13 cellular contexts compared by ENCODE assay signal in genomic region chr1:117655220-117655577, GRCh38. TPM values are rescaled to one million over a fixed set of nuclear protein-coding genes. Genes with fewer than 3 reads are reported as not detected.
DNase-seq lines count a peak whose midpoint lies in the region; ATAC-seq and TF ChIP-seq lines count a peak whose summit lies in the region.
"Had no signal": no experiment of that assay in that cellular context is flagged by ENCODE, and none has a peak within 500 bp of the region (broad histone marks: within the 10 kb centered on the region; RNA-seq: fewer than 3 reads in every experiment).

No MANE protein-coding gene starts in this region.

- no peak for TF ChIP-seq CTCF in CD4-positive, alpha-beta T cell (IDR thresholded peaks at IDR 0.05)

- no peaks in the 10 kb centered on the region for H3K9me3 ChIP-seq in CD4-positive, alpha-beta T cell (ENCODE audit: control insufficient read depth, low read length)

- DNase-seq in CD4-positive, alpha-beta T cell = no peak
- DNase-seq in activated CD4-positive, alpha-beta memory T cell treated with anti-CD3 and anti-CD28 coated beads for 36 hours = no peak
- DNase-seq in immature natural killer cell (no peak), NCI-H1930 (lab: John Stamatoyannopoulos, UW) (no peak), hepatic stellate cell (ENCODE audit: low spot score) (no peak), NCI-H2171 treated with DMSO at 0.1 percent for 48 hours (lab: John Stamatoyannopoulos, UW) (no peak), SKM-1 (lab: John Stamatoyannopoulos, UW; ENCODE audit: unreplicated experiment) (no peak)
- DNase-seq: activated effector memory CD4-positive, alpha-beta T cell treated with anti-CD3 and anti-CD28 coated beads, Interleukin-2, amount 50 U/mL, for 16 hours; dorsolateral prefrontal cortex; hypothalamus; midbrain; NCI-H446 treated with DMSO at 0.1 percent for 48 hours had no signal

- intact Hi-C loops in CD4-positive, alpha-beta T cell (cut with DNase I, micrococcal nuclease) = loop anchor here in 1 of 2 experiments (5.0 kb wide), 1 partner anchor 82 kb away; no protein-coding TSS in a partner anchor
- intact Hi-C loops in activated CD4-positive, alpha-beta memory T cell treated with anti-CD3 and anti-CD28 coated beads for 36 hours (cut with micrococcal nuclease) = loop anchor here (5.0 kb wide), 1 partner anchor 918 kb away; no protein-coding TSS in a partner anchor

- POLR2A ChIA-PET in CD4-positive, alpha-beta T cell (lab: Charles Lee) = interaction anchor here (0.7 to 8.5 kb wide), 7 partner anchors 9 to 48 kb away, joined by 3 to 130 read pairs (median 4); partner anchors contain the start of gene TENT5C
- POLR2A ChIA-PET in activated CD4-positive, alpha-beta memory T cell treated with anti-CD3 and anti-CD28 coated beads for 36 hours (lab: Charles Lee) = interaction anchor here (1.2 to 9.8 kb wide), 5 partner anchors 10 to 595 kb away, joined by 3 to 83 read pairs (median 12); partner anchors contain the start of genes TENT5C and TTF2

- H3K36me3 Mint-ChIP-seq in CD4-positive, alpha-beta T cell (ENCODE audit: low read depth) = no peaks in the 10 kb centered on the region
- peaks cover 3% of the 10 kb centered on the region for H3K36me3 Mint-ChIP-seq in IgD-negative memory B cell
- no peaks in the 10 kb centered on the region for H3K36me3 Mint-ChIP-seq in activated CD4-positive, alpha-beta memory T cell treated with anti-CD3 and anti-CD28 coated beads for 36 hours
- no peaks in the 10 kb centered on the region for H3K36me3 Mint-ChIP-seq in immature natural killer cell

- H3K4me3 Mint-ChIP-seq in CD4-positive, alpha-beta T cell = peak overlapping the region; percentile 71
- H3K4me3 Mint-ChIP-seq in IgD-negative memory B cell (peak overlapping the region; percentile 34 to 73 (median 68)), immature natural killer cell (peak overlapping the region; percentile 62 to 91 (median 80))
- H3K4me3 Mint-ChIP-seq in activated CD4-positive, alpha-beta memory T cell treated with anti-CD3 and anti-CD28 coated beads for 36 hours = no peak overlapping the region

- CTCF ChIA-PET in CD4-positive, alpha-beta T cell (lab: Charles Lee) = interaction anchor here (1.2 to 9.2 kb wide), 5 partner anchors 9 to 120 kb away, joined by 3 to 63 read pairs (median 7); no protein-coding TSS in a partner anchor
- CTCF ChIA-PET in activated CD4-positive, alpha-beta memory T cell treated with anti-CD3 and anti-CD28 coated beads for 36 hours (lab: Charles Lee) = interaction anchor here (0.9 to 9.3 kb wide), 13 partner anchors 9 to 532 kb away, joined by 3 to 67 read pairs (median 5); no protein-coding TSS in a partner anchor

- H3K9me3 Mint-ChIP-seq in CD4-positive, alpha-beta T cell = no peaks in the 10 kb centered on the region
- no peaks in the 10 kb centered on the region for H3K9me3 Mint-ChIP-seq in IgD-negative memory B cell
- H3K9me3 Mint-ChIP-seq in activated CD4-positive, alpha-beta memory T cell treated with anti-CD3 and anti-CD28 coated beads for 36 hours = no peaks in the 10 kb centered on the region
- no peaks in the 10 kb centered on the region for H3K9me3 Mint-ChIP-seq in immature natural killer cell

- peaks cover 89% of the 10 kb centered on the region for H3K4me1 Mint-ChIP-seq in CD4-positive, alpha-beta T cell (ENCODE audit: low read depth)
- H3K4me1 Mint-ChIP-seq in IgD-negative memory B cell (peaks cover 74 to 88% (median 79%) of the 10 kb centered on the region in 3 donors), immature natural killer cell (peaks cover 91 to 93% of the 10 kb centered on the region in 2 donors)
- H3K4me1 Mint-ChIP-seq in activated CD4-positive, alpha-beta memory T cell treated with anti-CD3 and anti-CD28 coated beads for 36 hours (ENCODE audit: low read depth) = peaks cover 84% of the 10 kb centered on the region

- no peak overlapping the region for H3K27ac ChIP-seq in CD4-positive, alpha-beta T cell (ENCODE audit: low read depth, low read length)
- H3K27ac ChIP-seq: dorsolateral prefrontal cortex had no signal

- H3K27me3 ChIP-seq in CD4-positive, alpha-beta T cell (ENCODE audit: control insufficient read depth, insufficient read depth, low read length) = no peaks in the 10 kb centered on the region

- peaks cover 20% of the 10 kb centered on the region for H3K27me3 Mint-ChIP-seq in CD4-positive, alpha-beta T cell
- H3K27me3 Mint-ChIP-seq in IgD-negative memory B cell (no peaks in the 10 kb centered on the region), immature natural killer cell (ENCODE audit: low read depth in 3 of 3) (peaks cover 17 to 34% (median 26%) of the 10 kb centered on the region in 3 donors)
- H3K27me3 Mint-ChIP-seq in activated CD4-positive, alpha-beta memory T cell treated with anti-CD3 and anti-CD28 coated beads for 36 hours = peaks cover 2% of the 10 kb centered on the region

- ATAC-seq in CD4-positive, alpha-beta T cell (ENCODE audit: poor library complexity) = no peak

- H3K27ac Mint-ChIP-seq in CD4-positive, alpha-beta T cell = peak overlapping the region; percentile 84
- H3K27ac Mint-ChIP-seq in IgD-negative memory B cell (peak overlapping the region; percentile 90 to 98 (median 98)), immature natural killer cell (peak overlapping the region; percentile 90 to 99 (median 95))
- peak overlapping the region; percentile 78 for H3K27ac Mint-ChIP-seq in activated CD4-positive, alpha-beta memory T cell treated with anti-CD3 and anti-CD28 coated beads for 36 hours

RNA-seq across cellular contexts. Expression of gene TENT5C, which starts 49.4 kb away (rescaled TPM):
- 100 to 1,000 TPM; 122 to 123 TPM for total RNA-seq in CD4-positive, alpha-beta T cell
- polyA plus RNA-seq in IgD-negative memory B cell (33.4 TPM), immature natural killer cell (10 to 100 TPM in 2 of 3 donors, 1 to 10 TPM in 1; 7.4 to 25.7 (median 25.3) TPM)
- 10 to 100 TPM; 13.8 to 14.0 TPM for total RNA-seq in activated CD4-positive, alpha-beta memory T cell treated with anti-CD3 and anti-CD28 coated beads for 36 hours

Comparison
In these comparisons a context has a peak if more than half of its experiments do, and no peak if none do; other contexts are left out.
1. RNA of gene TENT5C, which starts 49.4 kb away (total RNA-seq): 122 to 123 TPM in CD4-positive, alpha-beta T cell; 13.8 to 14.0 TPM in activated CD4-positive, alpha-beta memory T cell treated with anti-CD3 and anti-CD28 coated beads for 36 hours; every median in the first group is over 4 times any median in the second.
2. Peak in every context shown above with its lines, with median percentiles within 50 percentile points of each other: H3K27ac Mint-ChIP-seq.